Comparison of ENCODE assay signal across 20 cellular contexts in the genomic region with DNA sequence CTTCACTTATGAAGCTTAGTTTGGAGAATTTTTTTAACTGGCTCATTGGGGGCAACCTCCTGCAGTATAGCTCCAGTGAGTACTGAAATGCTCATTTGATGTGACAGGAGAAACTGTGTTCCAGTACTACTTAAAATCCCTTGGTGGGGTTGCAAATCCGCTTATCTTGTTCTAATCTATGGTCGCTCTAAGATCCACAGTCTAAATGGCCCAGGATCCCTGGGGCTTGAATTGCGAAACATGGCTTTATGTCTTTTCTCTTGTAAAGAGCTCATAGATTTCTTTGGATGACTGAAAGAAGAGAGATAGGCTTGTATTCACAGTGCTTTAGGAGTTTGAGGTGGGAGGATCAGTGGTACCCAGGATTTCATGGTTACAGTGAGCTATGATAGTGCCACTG. TPM values are rescaled to one million over a fixed set of nuclear protein-coding genes. Genes with fewer than 3 reads are reported as not detected.
A peak's percentile ranks its signal among the peaks of the same experiment; 100 is the strongest.
DNase-seq lines count a peak whose midpoint lies in the region; ATAC-seq and TF ChIP-seq lines count a peak whose summit lies in the region.
"Had no signal": no experiment of that assay in that cellular context is flagged by ENCODE, and none has a peak within 500 bp of the region (broad histone marks: within the 10 kb centered on the region; RNA-seq: fewer than 3 reads in every experiment).

No MANE protein-coding gene starts in this region.

- H3K18ac ChIP-seq in mesendoderm (ENCODE audit: low read length) = no peak overlapping the region

- no peak overlapping the region for H2BK5ac ChIP-seq in mesendoderm (ENCODE audit: low read length)

- H3K27ac Mint-ChIP-seq in activated naive CD8-positive, alpha-beta T cell treated with anti-CD3 and anti-CD28 coated beads, Interleukin-2, amount 50 U/mL, for 24 hours = no peak overlapping the region
- H3K27ac Mint-ChIP-seq: CD8-positive, alpha-beta memory T cell had no signal

- H2BK15ac ChIP-seq in mesendoderm (replicated peaks; ENCODE audit: low read depth) = no peak overlapping the region

- in situ Hi-C loops in HAP-1 (cut with MboI; ENCODE audit: low sequenced_read_pairs) = no loop called here

- ATAC-seq in activated naive CD8-positive, alpha-beta T cell treated with anti-CD3 and anti-CD28 coated beads, Interleukin-2, amount 50 U/mL, for 24 hours = no peak
- ATAC-seq: HepG2 had no signal

- no peak for TF ChIP-seq EP300 in sigmoid colon (IDR thresholded peaks at IDR 0.05)

- no peaks in the 10 kb centered on the region for H3K27me3 Mint-ChIP-seq in activated naive CD8-positive, alpha-beta T cell treated with anti-CD3 and anti-CD28 coated beads, Interleukin-2, amount 50 U/mL, for 24 hours

- H2BK120ac ChIP-seq in mesendoderm (ENCODE audit: low read depth, low read length) = no peak overlapping the region

- no peak overlapping the region for H3K27ac ChIP-seq in WERI-Rb-1
- H3K27ac ChIP-seq in mesendoderm (ENCODE audit: low read depth, low read length) = no peak overlapping the region
- no peak overlapping the region for H3K27ac ChIP-seq in sigmoid colon
- no peak overlapping the region for H3K27ac ChIP-seq in Peyer's patch
- H3K27ac ChIP-seq: PC-9, SJCRH30 had no signal

- H4K5ac ChIP-seq in mesendoderm (ENCODE audit: low read length) = no peak overlapping the region

- DNase-seq in HAP-1 (ENCODE audit: low spot score in 2 of 2) = peak; percentile 62 to 83
- DNase-seq in WERI-Rb-1 = peak; percentile 64
- DNase-seq in mesendoderm = peak; percentile 55
- DNase-seq in sigmoid colon = no peak
- no peak for DNase-seq in activated naive CD8-positive, alpha-beta T cell treated with anti-CD3 and anti-CD28 coated beads, Interleukin-2, amount 50 U/mL, for 24 hours
- no peak for DNase-seq in Peyer's patch
- no peak for DNase-seq in activated T-cell treated with anti-CD3 and anti-CD28 coated beads, Interleukin-2, amount 50 U/mL, for 1 hour
- DNase-seq: ACHN; C1 segment of cervical spinal cord; CD8-positive, alpha-beta memory T cell; GOT3; KG1; NCI-H1105 treated with DMSO at 0.1 percent for 48 hours; NCI-H1694; NCI-H2081 treated with DMSO at 0.1 percent for 48 hours; NCI-H446 treated with DMSO at 0.1 percent for 48 hours; NCI-H748 treated with DMSO at 0.1 percent for 48 hours; PC-9; SJCRH30 had no signal

- H3K36me3 ChIP-seq in HAP-1 (replicated peaks) (no peaks in the 10 kb centered on the region), WERI-Rb-1 (no peaks in the 10 kb centered on the region), mesendoderm (ENCODE audit: control insufficient read depth, insufficient read depth, low read length) (no peaks in the 10 kb centered on the region), sigmoid colon (no peaks in the 10 kb centered on the region), Peyer's patch (no peaks in the 10 kb centered on the region)
- H3K36me3 ChIP-seq: SJCRH30 had no signal

- no peaks in the 10 kb centered on the region for H3K79me1 ChIP-seq in mesendoderm (ENCODE audit: low read length)

- no peak for TF ChIP-seq POLR2A in sigmoid colon (IDR thresholded peaks at IDR 0.05)
- no peak for TF ChIP-seq POLR2A in Peyer's patch (IDR thresholded peaks at IDR 0.05)

- intact Hi-C loops in sigmoid colon (cut with DNase I) = no loop called here

- no peaks in the 10 kb centered on the region for H3K4me1 Mint-ChIP-seq in activated naive CD8-positive, alpha-beta T cell treated with anti-CD3 and anti-CD28 coated beads, Interleukin-2, amount 50 U/mL, for 24 hours
- H3K4me1 Mint-ChIP-seq: CD8-positive, alpha-beta memory T cell had no signal

- no peak overlapping the region for H4K8ac ChIP-seq in mesendoderm (ENCODE audit: low read depth, low read length)

- H3K4me2 ChIP-seq in mesendoderm (ENCODE audit: low read length) = no peak overlapping the region
- H3K4me2 ChIP-seq: PC-9 had no signal

- no peak overlapping the region for H3K4ac ChIP-seq in mesendoderm (ENCODE audit: low read depth, low read length)

- H3K4me3 ChIP-seq in HAP-1 = no peak overlapping the region
- no peak overlapping the region for H3K4me3 ChIP-seq in WERI-Rb-1 (ENCODE audit: low read depth, low read length)
- H3K4me3 ChIP-seq in mesendoderm (ENCODE audit: low read length) = no peak overlapping the region
- H3K4me3 ChIP-seq in sigmoid colon = no peak overlapping the region
- no peak overlapping the region for H3K4me3 ChIP-seq in Peyer's patch
- H3K4me3 ChIP-seq: PC-9, SJCRH30 had no signal

- no CpG with 5 or more reads among the region's 3 CpGs for WGBS in mesendoderm (ENCODE audit: extremely low coverage, insufficient coverage, low lambda C conversion rate)
- 94 to 95% methylated on average over 3 of the region's 3 CpGs for WGBS in sigmoid colon, 2 donors

- no peaks in the 10 kb centered on the region for H3K79me2 ChIP-seq in mesendoderm (ENCODE audit: control insufficient read depth, insufficient read depth, low read length)

- H3K23ac ChIP-seq in mesendoderm (ENCODE audit: low read length) = no peak overlapping the region

- no peaks in the 10 kb centered on the region for H3K9me3 Mint-ChIP-seq in activated naive CD8-positive, alpha-beta T cell treated with anti-CD3 and anti-CD28 coated beads, Interleukin-2, amount 50 U/mL, for 24 hours

- no peak for TF ChIP-seq CTCF in WERI-Rb-1 (IDR thresholded peaks at IDR 0.05; ENCODE audit: low read depth, low read length)
- TF ChIP-seq CTCF in sigmoid colon (IDR thresholded peaks at IDR 0.05) = no peak
- no peak for TF ChIP-seq CTCF in Peyer's patch (IDR thresholded peaks at IDR 0.05)

- H3K27me3 ChIP-seq in HAP-1 (ENCODE audit: low read depth) (no peaks in the 10 kb centered on the region), WERI-Rb-1 (ENCODE audit: insufficient read depth, low read depth, severe bottlenecking) (no peaks in the 10 kb centered on the region), mesendoderm (ENCODE audit: insufficient read depth, low read length, poor library complexity) (no peaks in the 10 kb centered on the region), sigmoid colon (no peaks in the 10 kb centered on the region), Peyer's patch (no peaks in the 10 kb centered on the region)
- H3K27me3 ChIP-seq: SJCRH30 had no signal

- H2AK5ac ChIP-seq in mesendoderm (ENCODE audit: low read length) = no peak overlapping the region

- no peak overlapping the region for H3K9ac ChIP-seq in mesendoderm (ENCODE audit: low read length)

- H3K36me3 Mint-ChIP-seq in activated naive CD8-positive, alpha-beta T cell treated with anti-CD3 and anti-CD28 coated beads, Interleukin-2, amount 50 U/mL, for 24 hours (ENCODE audit: low read depth) = no peaks in the 10 kb centered on the region
- H3K36me3 Mint-ChIP-seq: CD8-positive, alpha-beta memory T cell had no signal

- no peak overlapping the region for H3K4me3 Mint-ChIP-seq in activated naive CD8-positive, alpha-beta T cell treated with anti-CD3 and anti-CD28 coated beads, Interleukin-2, amount 50 U/mL, for 24 hours
- H3K4me3 Mint-ChIP-seq: CD8-positive, alpha-beta memory T cell had no signal

- H3K56ac ChIP-seq in mesendoderm (ENCODE audit: low read length) = no peak overlapping the region

- H3K4me1 ChIP-seq in HAP-1 (peaks cover 8% of the 10 kb centered on the region), mesendoderm (ENCODE audit: control insufficient read depth, low read depth, low read length) (no peaks in the 10 kb centered on the region), sigmoid colon (no peaks in the 10 kb centered on the region), Peyer's patch (no peaks in the 10 kb centered on the region)
- H3K4me1 ChIP-seq: SJCRH30 had no signal

- 0 out of 2 replicates have a peak, but pooled peaks cover 6% of the 10 kb centered on the region for H3K9me3 ChIP-seq in HAP-1
- no peaks in the 10 kb centered on the region for H3K9me3 ChIP-seq in WERI-Rb-1 (ENCODE audit: severe bottlenecking)
- peaks cover 0 to 4% (median 0%) of the 10 kb centered on the region in 4 donors for H3K9me3 ChIP-seq in sigmoid colon
- H3K9me3 ChIP-seq in Peyer's patch = no peaks in the 10 kb centered on the region
- H3K9me3 ChIP-seq: SJCRH30 had no signal

RNA-seq across cellular contexts. Expression of gene ADAMTSL1, which starts 52.7 kb away (rescaled TPM):
- polyA plus RNA-seq in mesendoderm (2013, experiment 1 of 2) = 0.56 TPM
- 0.56 TPM for polyA plus RNA-seq in mesendoderm (2013, experiment 2 of 2)
- total RNA-seq in sigmoid colon = 10 to 100 TPM in 2 of 4 donors, 1 to 10 TPM in 2; 6.5 to 13.6 (median 10.0) TPM
- polyA plus RNA-seq in sigmoid colon = 1 to 10 TPM; 1.4 to 3.7 (median 2.4) TPM
- 10 to 100 TPM in 2 of 4 donors, 1 to 10 TPM in 2; 2.8 to 26.4 (median 9.4) TPM for total RNA-seq in Peyer's patch
- total RNA-seq: CD8-positive, alpha-beta memory T cell; HepG2; PC-9 had no signal
- polyA plus RNA-seq: CD8-positive, alpha-beta memory T cell; HepG2 had no signal

Comparison
In these comparisons a context has a peak if more than half of its experiments do, and no peak if none do; other contexts are left out.
1. DNase-seq: peak in HAP-1 (2 of 2), WERI-Rb-1 (single experiment) and mesendoderm (single experiment); none in sigmoid colon (single experiment), activated naive CD8-positive, alpha-beta T cell treated with anti-CD3 and anti-CD28 coated beads, Interleukin-2, amount 50 U/mL, for 24 hours (single experiment), Peyer's patch (0 of 3) and activated T-cell treated with anti-CD3 and anti-CD28 coated beads, Interleukin-2, amount 50 U/mL, for 1 hour (single experiment).